ENCODE assay signal across 9 cellular contexts in genomic region chr6:149045404-149045803, GRCh38.
A peak's percentile ranks its signal among the peaks of the same experiment; 100 is the strongest.
DNase-seq lines count a peak whose midpoint lies in the region; ATAC-seq and TF ChIP-seq lines count a peak whose summit lies in the region.
"Had no signal": no experiment of that assay in that cellular context is flagged by ENCODE, and none has a peak within 500 bp of the region (broad histone marks: within the 10 kb centered on the region; RNA-seq: fewer than 3 reads in every experiment).

No MANE protein-coding gene starts in this region.

- no peak overlapping the region for H3K27ac Mint-ChIP-seq in WTC11
- H3K27ac Mint-ChIP-seq in osteocyte (ENCODE audit: unreplicated experiment), result no peak overlapping the region

- BruUV-seq in A673 (replicated peaks; lab: Mats Ljungman, UMichigan), result no TSS peak

- H3K36me3 ChIP-seq in A673 (ENCODE audit: insufficient read depth, low read length, poor library complexity, severe bottlenecking), result no peaks in the 10 kb centered on the region

- H3K4me1 Mint-ChIP-seq in WTC11 (peaks cover 45% of the 10 kb centered on the region), osteocyte (ENCODE audit: unreplicated experiment) (peaks cover 40% of the 10 kb centered on the region)

- no peaks in the 10 kb centered on the region for H3K4me1 ChIP-seq in A673 (ENCODE audit: insufficient read depth, low read length, poor library complexity, severe bottlenecking)

- intact Hi-C loops in A673 (cut with micrococcal nuclease; ENCODE audit: unreplicated experiment), result no loop called here

- no peak overlapping the region for H3K27ac ChIP-seq in A673 (ENCODE audit: low read depth, low read length, poor library complexity, severe bottlenecking)

- H3K36me3 Mint-ChIP-seq in WTC11 (peaks cover 26% of the 10 kb centered on the region), osteocyte (ENCODE audit: unreplicated experiment) (no peaks in the 10 kb centered on the region)

- no peak for TF ChIP-seq CTCF in A673 (conservative IDR thresholded peaks at IDR 0.05; ENCODE audit: low read depth, low read length)
- no peak for TF ChIP-seq CTCF in WTC11 (IDR thresholded peaks at IDR 0.05)
- TF ChIP-seq CTCF in GM13976 (IDR thresholded peaks at IDR 0.05; ENCODE audit: borderline replicate concordance, control extremely low read depth, extremely low read depth, insufficient read depth, missing control alignments), result no peak
- no peak for TF ChIP-seq CTCF in osteocyte (IDR thresholded peaks at IDR 0.05)

- POLR2A ChIA-PET in A673 (lab: Charles Lee; ENCODE audit: low non-redundant PET), result no interaction called here
- POLR2A ChIA-PET in WTC11 (lab: Charles Lee), result interaction anchor here (0.6 kb wide), 1 partner anchor 123 kb away, joined by 5 read pairs; no protein-coding TSS in a partner anchor

- peak; percentile 21 for DNase-seq in A673 (ENCODE audit: low spot score)
- no peak for DNase-seq in WTC11 (ENCODE audit: low spot score)
- no peak for DNase-seq in NCI-H524 treated with DMSO at 0.1 percent for 48 hours (lab: John Stamatoyannopoulos, UW)
- DNase-seq in GM13976 (ENCODE audit: low spot score), result no peak
- DNase-seq in superior temporal gyrus (ENCODE audit: extremely low spot score), result no peak
- DNase-seq in osteocyte (ENCODE audit: extremely low spot score, unreplicated experiment), result no peak

- CTCF ChIA-PET in A673 (lab: Charles Lee), result interaction anchor here (1.5 kb wide), 1 partner anchor 386 kb away, joined by 7 read pairs; no protein-coding TSS in a partner anchor
- CTCF ChIA-PET in WTC11 (lab: Charles Lee), result interaction anchor here (1.2 to 1.8 kb wide), 3 partner anchors 9 to 468 kb away, joined by 3 to 9 read pairs (median 5); no protein-coding TSS in a partner anchor

- H3K4me3 ChIP-seq in A673 (ENCODE audit: low read depth, low read length, poor library complexity, severe bottlenecking), result no peak overlapping the region

- H3K9me3 ChIP-seq in A673 (ENCODE audit: low read depth, low read length, poor library complexity, severe bottlenecking), result peaks cover 2% of the 10 kb centered on the region

- H3K27me3 Mint-ChIP-seq in WTC11 (ENCODE audit: low read depth) (no peaks in the 10 kb centered on the region), osteocyte (ENCODE audit: unreplicated experiment) (no peaks in the 10 kb centered on the region)

- peak; percentile 60 for ATAC-seq in GM18502 (IDR thresholded peaks at IDR 0.05; ENCODE audit: poor library complexity, unreplicated experiment)
- peak; percentile 69 for ATAC-seq in HG03175 (IDR thresholded peaks at IDR 0.05; ENCODE audit: unreplicated experiment)
- peak; percentile 67 for ATAC-seq in WTC11

- H3K4me3 Mint-ChIP-seq in WTC11, result no peak overlapping the region
- no peak overlapping the region for H3K4me3 Mint-ChIP-seq in osteocyte (ENCODE audit: unreplicated experiment)
- H3K4me3 Mint-ChIP-seq: T-helper 1 cell treated with Interleukin-12 subunit alpha and Interleukin-12 subunit beta and Interleukin-4 antibody, amounts not matched to agents 30 μg/mL and 1 μg/mL, for 36 hours had no signal

- H3K9me3 Mint-ChIP-seq in WTC11 (no peaks in the 10 kb centered on the region), osteocyte (ENCODE audit: unreplicated experiment) (no peaks in the 10 kb centered on the region)
- H3K9me3 Mint-ChIP-seq: T-helper 1 cell treated with Interleukin-12 subunit alpha and Interleukin-12 subunit beta and Interleukin-4 antibody, amounts not matched to agents 30 μg/mL and 1 μg/mL, for 36 hours had no signal

- in situ Hi-C loops in GM13976 (cut with MboI; ENCODE audit: low sequenced_read_pairs, unreplicated experiment), result no loop called here

- no peaks in the 10 kb centered on the region for H3K27me3 ChIP-seq in A673 (replicated peaks; ENCODE audit: insufficient read depth, low read depth, low read length, poor library complexity)

TF ChIP-seq in WTC11, 78 proteins besides CTCF, POLR2A, EP300 and RAD21:
- TF ChIP-seq, protein P1, sequence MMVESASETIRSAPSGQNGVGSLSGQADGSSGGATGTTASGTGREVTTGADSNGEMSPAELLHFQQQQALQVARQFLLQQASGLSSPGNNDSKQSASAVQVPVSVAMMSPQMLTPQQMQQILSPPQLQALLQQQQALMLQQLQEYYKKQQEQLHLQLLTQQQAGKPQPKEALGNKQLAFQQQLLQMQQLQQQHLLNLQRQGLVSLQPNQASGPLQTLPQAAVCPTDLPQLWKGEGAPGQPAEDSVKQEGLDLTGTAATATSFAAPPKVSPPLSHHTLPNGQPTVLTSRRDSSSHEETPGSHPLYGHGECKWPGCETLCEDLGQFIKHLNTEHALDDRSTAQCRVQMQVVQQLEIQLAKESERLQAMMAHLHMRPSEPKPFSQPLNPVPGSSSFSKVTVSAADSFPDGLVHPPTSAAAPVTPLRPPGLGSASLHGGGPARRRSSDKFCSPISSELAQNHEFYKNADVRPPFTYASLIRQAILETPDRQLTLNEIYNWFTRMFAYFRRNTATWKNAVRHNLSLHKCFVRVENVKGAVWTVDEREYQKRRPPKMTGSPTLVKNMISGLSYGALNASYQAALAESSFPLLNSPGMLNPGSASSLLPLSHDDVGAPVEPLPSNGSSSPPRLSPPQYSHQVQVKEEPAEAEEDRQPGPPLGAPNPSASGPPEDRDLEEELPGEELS (CRISPR knock-in tag; IDR thresholded peaks at IDR 0.05), result no peak
- no peak for TF ChIP-seq USF2 (CRISPR knock-in tag; IDR thresholded peaks at IDR 0.05)
TF ChIP-seq in WTC11: peak in this region for 0.
